8 cellular contexts compared by ENCODE assay signal in the genomic region with DNA sequence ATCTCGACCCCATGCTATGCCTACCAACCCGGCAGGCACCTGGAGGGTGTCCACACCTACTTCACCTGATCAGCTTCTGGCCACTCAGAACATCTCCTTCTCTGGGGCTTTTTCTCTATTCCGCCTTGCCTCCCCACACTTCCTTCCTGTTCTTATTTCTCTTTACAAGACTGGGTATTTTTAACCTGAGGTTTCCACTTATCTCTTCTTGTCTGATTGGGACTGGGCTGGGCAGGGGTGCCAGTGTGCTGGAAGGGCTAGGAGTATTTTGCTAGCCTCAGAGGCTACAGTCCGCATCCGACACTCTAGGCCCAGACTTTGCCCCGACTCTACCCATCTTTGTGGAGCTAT. TPM values are rescaled to one million over a fixed set of nuclear protein-coding genes. Genes with fewer than 3 reads are reported as not detected.
DNase-seq lines count a peak whose midpoint lies in the region; ATAC-seq and TF ChIP-seq lines count a peak whose summit lies in the region.

No MANE protein-coding gene starts in this region.

- no peaks in the 10 kb centered on the region for H3K9me3 ChIP-seq in PC-9 (ENCODE audit: insufficient read depth, low read depth)

- H3K4me1 ChIP-seq in PC-9 (replicated peaks; ENCODE audit: insufficient read depth) = peaks cover 27% of the 10 kb centered on the region

- no peak for TF ChIP-seq CTCF in PC-9 (conservative IDR thresholded peaks at IDR 0.05)

- POLR2A ChIA-PET in PC-9 (lab: Charles Lee; ENCODE audit: unreplicated experiment) = interaction anchor here (0.7 kb wide), 1 partner anchor 26 kb away, joined by 3 read pairs; a partner anchor contains a TSS

- peaks cover 19% of the 10 kb centered on the region for H3F3A ChIP-seq in PC-9 (ENCODE audit: insufficient read depth, low read depth)

- intact Hi-C loops in PC-9 (cut with micrococcal nuclease; ENCODE audit: unreplicated experiment) = no loop called here

- no peak overlapping the region for H3K4me2 ChIP-seq in PC-9

- no peak overlapping the region for H3K4me3 ChIP-seq in PC-9

- no peaks in the 10 kb centered on the region for H4K20me1 ChIP-seq in PC-9 (ENCODE audit: insufficient read depth)

- no peaks in the 10 kb centered on the region for H3K36me3 ChIP-seq in PC-9 (ENCODE audit: low read depth)

- peak; percentile 43 to 59 for ATAC-seq in activated T-cell treated with anti-CD3 and anti-CD28 coated beads, Interleukin-2, amount 50 U/mL, for 4 hours

- H3K36me3 Mint-ChIP-seq in activated T-cell treated with anti-CD3 and anti-CD28 coated beads, Interleukin-2, amount 50 U/mL, for 4 hours (ENCODE audit: insufficient read depth) = peaks cover 2% of the 10 kb centered on the region

- H3K27ac ChIP-seq in substantia nigra (ENCODE audit: low read depth, low read length, poor library complexity, severe bottlenecking) (peak overlapping the region; percentile 72), PC-9 (no peak overlapping the region)

- H3K27me3 Mint-ChIP-seq in activated T-cell treated with anti-CD3 and anti-CD28 coated beads, Interleukin-2, amount 50 U/mL, for 4 hours (ENCODE audit: low read depth) = no peaks in the 10 kb centered on the region

- peaks cover 51% of the 10 kb centered on the region for H3K4me1 Mint-ChIP-seq in activated T-cell treated with anti-CD3 and anti-CD28 coated beads, Interleukin-2, amount 50 U/mL, for 4 hours (ENCODE audit: low read depth)

- peaks cover 3% of the 10 kb centered on the region for H3K9me3 Mint-ChIP-seq in activated T-cell treated with anti-CD3 and anti-CD28 coated beads, Interleukin-2, amount 50 U/mL, for 4 hours

- DNase-seq in activated T-cell treated with anti-CD3 and anti-CD28 coated beads, Interleukin-2, amount 50 U/mL, for 4 hours = no peak
- DNase-seq in activated T-cell treated with anti-CD3 and anti-CD28 coated beads, Interleukin-2, amount 50 U/mL, for 1 hour = no peak
- peak; percentile 34 for DNase-seq in KG1 (lab: John Stamatoyannopoulos, UW)
- peak; percentile 69 for DNase-seq in activated effector memory CD4-positive, alpha-beta T cell treated with anti-CD3 and anti-CD28 coated beads, Interleukin-2, amount 50 U/mL, for 16 hours
- DNase-seq in substantia nigra (lab: John Stamatoyannopoulos, UW) = peak in 6 of 49 donors; percentile 7 to 27 (median 12)
- no peak for DNase-seq in NCI-H1048 (lab: John Stamatoyannopoulos, UW)
- DNase-seq in PC-9 = no peak
- no peak for DNase-seq in DMS114 treated with DMSO at 0.1 percent for 48 hours (lab: John Stamatoyannopoulos, UW; ENCODE audit: unreplicated experiment)

- BruUV-seq in PC-9 (replicated peaks; lab: Mats Ljungman, UMichigan) = no TSS peak

- CTCF ChIA-PET in PC-9 (lab: Charles Lee) = interaction anchor here (0.5 kb wide), 1 partner anchor 46 kb away, joined by 5 read pairs; no protein-coding TSS in a partner anchor

- H3K4me3 Mint-ChIP-seq in activated T-cell treated with anti-CD3 and anti-CD28 coated beads, Interleukin-2, amount 50 U/mL, for 4 hours = peak overlapping the region; percentile 62

- no peak overlapping the region for H2AFZ ChIP-seq in PC-9

- no peaks in the 10 kb centered on the region for H3K9me2 ChIP-seq in PC-9 (ENCODE audit: insufficient read depth)

- H3K27me3 ChIP-seq in PC-9 (ENCODE audit: insufficient read depth, low read depth) = no peaks in the 10 kb centered on the region

- no peaks in the 10 kb centered on the region for H3K79me2 ChIP-seq in PC-9 (ENCODE audit: low read depth)

RNA-seq across cellular contexts. Expression of a gene that starts 26.2 kb away (rescaled TPM):
- total RNA-seq in activated T-cell treated with anti-CD3 and anti-CD28 coated beads, Interleukin-2, amount 50 U/mL, for 4 hours = 1 to 10 TPM; 2.8 to 3.2 (median 3.1) TPM
- 44.8 and 49.8 TPM in 2 replicates for total RNA-seq in PC-9 (2021)

RNA-seq across cellular contexts. Expression of a gene that starts 26.4 kb away (rescaled TPM):
- total RNA-seq in activated T-cell treated with anti-CD3 and anti-CD28 coated beads, Interleukin-2, amount 50 U/mL, for 4 hours = 100 to 1,000 TPM; 549 to 631 (median 628) TPM
- 197 and 244 TPM in 2 replicates for total RNA-seq in PC-9 (2021)

Comparison
In these comparisons a context has a peak if more than half of its experiments do, and no peak if none do; other contexts are left out.
1. DNase-seq: peak in KG1 (single experiment) and activated effector memory CD4-positive, alpha-beta T cell treated with anti-CD3 and anti-CD28 coated beads, Interleukin-2, amount 50 U/mL, for 16 hours (single experiment); none in activated T-cell treated with anti-CD3 and anti-CD28 coated beads, Interleukin-2, amount 50 U/mL, for 4 hours (single experiment), activated T-cell treated with anti-CD3 and anti-CD28 coated beads, Interleukin-2, amount 50 U/mL, for 1 hour (single experiment), NCI-H1048 (single experiment), PC-9 (0 of 2) and DMS114 treated with DMSO at 0.1 percent for 48 hours (single experiment).
2. RNA of a gene that starts 26.2 kb away (total RNA-seq): 44.8 to 49.8 TPM in PC-9; 2.8 to 3.2 TPM in activated T-cell treated with anti-CD3 and anti-CD28 coated beads, Interleukin-2, amount 50 U/mL, for 4 hours; every median in the first group is over 10 times any median in the second.